In genomic region chr12:121241203-121241970, GRCh38 we compare ENCODE assay signal across 11 cellular contexts. TPM values are rescaled to one million over a fixed set of nuclear protein-coding genes. Genes with fewer than 3 reads are reported as not detected.
DNase-seq lines count a peak whose midpoint lies in the region; ATAC-seq, FAIRE-seq and TF ChIP-seq lines count a peak whose summit lies in the region.
"Had no signal": no experiment of that assay in that cellular context is flagged by ENCODE, and none has a peak within 500 bp of the region (broad histone marks: within the 10 kb centered on the region; RNA-seq: fewer than 3 reads in every experiment).

No MANE protein-coding gene starts in this region.

- H3K27ac Mint-ChIP-seq in H9, result peak overlapping the region in 2 of 3 experiments; percentile 4 to 91; a peak in 2 of 7 replicates
- peak overlapping the region; percentile 90 for H3K27ac Mint-ChIP-seq in neural progenitor cell

- no TSS peak for BruUV-seq in K562 (replicated peaks; lab: Mats Ljungman, UMichigan)

- H3K9me3 ChIP-seq in H9 (ENCODE audit: control insufficient read depth, low read depth, low read length) (no peaks in the 10 kb centered on the region), K562 (replicated peaks; ENCODE audit: control insufficient read depth, insufficient read depth, low read depth, low read length) (no peaks in the 10 kb centered on the region), neural progenitor cell (ENCODE audit: low read depth) (no peaks in the 10 kb centered on the region)
- H3K9me3 ChIP-seq: pancreas had no signal

- H3K4me1 ChIP-seq in H9 (ENCODE audit: insufficient read depth, low read length) (peaks cover 3% of the 10 kb centered on the region; the same call in 1 of the 2 replicates), K562 (replicated peaks in 1 of 2; ENCODE audit: control insufficient read depth in 2 of 2, insufficient read depth in 2 of 2, low read length in 2 of 2) (peaks cover 0 to 14% of the 10 kb centered on the region in 2 experiments; a peak in 3 of 5 replicates), neural progenitor cell (peaks cover 32% of the 10 kb centered on the region), foreskin keratinocyte (no peaks in the 10 kb centered on the region)

- H2BK20ac ChIP-seq in H9 (ENCODE audit: low read depth, low read length, poor library complexity, severe bottlenecking), result no peak overlapping the region

- DNase-seq in AG08395 (ENCODE audit: low spot score) (peak; percentile 40), H9 (no peak), K562 (ENCODE audit: extremely low read depth in 1 of 4, low spot score in 3 of 4) (no peak), neural progenitor cell (ENCODE audit: low spot score) (no peak), HTR-8/SVneo (ENCODE audit: insufficient read length, low spot score) (no peak), COLO829 (ENCODE audit: low spot score) (no peak), foreskin keratinocyte (no peak), KG1 (lab: John Stamatoyannopoulos, UW) (no peak)
- DNase-seq: foreskin melanocyte, NCI-H1436 had no signal

- no peak overlapping the region for H2BK120ac ChIP-seq in H9 (ENCODE audit: low read depth, low read length, poor library complexity, severe bottlenecking)

- H3K9me3 Mint-ChIP-seq in H9 (no peaks in the 10 kb centered on the region), neural progenitor cell (no peaks in the 10 kb centered on the region)

- no peaks in the 10 kb centered on the region for H3K27me3 ChIP-seq in H9 (ENCODE audit: insufficient read depth, low read length)
- H3K27me3 ChIP-seq in K562 (ENCODE audit: control insufficient read depth in 2 of 2, insufficient read depth in 2 of 2, low read length in 2 of 2), result no peaks in the 10 kb centered on the region
- no peaks in the 10 kb centered on the region for H3K27me3 ChIP-seq in neural progenitor cell
- no peaks in the 10 kb centered on the region for H3K27me3 ChIP-seq in foreskin keratinocyte
- H3K27me3 ChIP-seq: pancreas had no signal

- no peak overlapping the region for H3K23ac ChIP-seq in H9 (ENCODE audit: insufficient read length, low read depth, low read length)

- no peaks in the 10 kb centered on the region for H3K79me1 ChIP-seq in H9 (ENCODE audit: insufficient read depth, low read depth, low read length, poor library complexity, severe bottlenecking)

- FAIRE-seq in K562 (lab: Jason Lieb, UNC) (no peak), HTR-8/SVneo (lab: Jason Lieb, UNC) (no peak)
- FAIRE-seq: pancreas had no signal

- H3K27ac ChIP-seq in H9 (ENCODE audit: insufficient read length, low read depth, low read length) (no peak overlapping the region), K562 (ENCODE audit: extremely low read depth, low read depth, low read length) (no peak overlapping the region), neural progenitor cell (no peak overlapping the region), foreskin keratinocyte (no peak overlapping the region)

- H4K5ac ChIP-seq in H9 (ENCODE audit: insufficient read length, low read depth, low read length), result no peak overlapping the region

- H3F3A ChIP-seq in neural progenitor cell (ENCODE audit: low read depth), result peaks cover 26% of the 10 kb centered on the region

- H2AK5ac ChIP-seq in H9 (ENCODE audit: insufficient read length, low read length), result no peak overlapping the region

- no peak for ATAC-seq in K562
- ATAC-seq in foreskin keratinocyte, result no peak

- intact Hi-C loops in K562 (cut with micrococcal nuclease), result no loop called here

- POLR2A ChIA-PET in K562 (lab: Yijun Ruan, JAX), result interaction anchor here (0.6 kb wide), 1 partner anchor 45 kb away, joined by 3 read pairs; no protein-coding TSS in a partner anchor

- TF ChIP-seq CTCF in H9 (conservative IDR thresholded peaks at IDR 0.05), result no peak
- no peak for TF ChIP-seq CTCF in K562 (IDR thresholded peaks at IDR 0.05 in 2 of 3, conservative IDR thresholded peaks at IDR 0.05 in 1 of 3; ENCODE audit: insufficient read depth in 2 of 3, low read depth in 1 of 3, low read length in 3 of 3)
- TF ChIP-seq CTCF in neural progenitor cell (IDR thresholded peaks at IDR 0.05), result no peak
- TF ChIP-seq CTCF in foreskin keratinocyte (conservative IDR thresholded peaks at IDR 0.05), result no peak

- no peak overlapping the region for H3K4ac ChIP-seq in H9 (ENCODE audit: low read depth, low read length)

- no peak overlapping the region for H2BK12ac ChIP-seq in H9 (ENCODE audit: insufficient read length, low read depth, low read length)

- H3K9me1 ChIP-seq in K562 (ENCODE audit: control insufficient read depth, insufficient read depth, low read length), result no peaks in the 10 kb centered on the region

- H3K4me2 ChIP-seq in H9 (ENCODE audit: insufficient read depth, insufficient read length, low read length) (no peak overlapping the region), K562 (ENCODE audit: insufficient read depth, low read length) (no peak overlapping the region), neural progenitor cell (peak overlapping the region; percentile 10)

- no peak overlapping the region for H3K9ac ChIP-seq in H9 (ENCODE audit: extremely low read depth, insufficient read length, low read length)
- no peak overlapping the region for H3K9ac ChIP-seq in K562 (ENCODE audit: insufficient read depth in 1 of 2, low read depth in 2 of 2, low read length in 2 of 2)
- H3K9ac ChIP-seq in neural progenitor cell, result no peak overlapping the region

- H4K8ac ChIP-seq in H9 (replicated peaks; ENCODE audit: insufficient read length, low read depth, low read length), result no peak overlapping the region

- H3K14ac ChIP-seq in H9 (ENCODE audit: insufficient read depth, low read length), result no peak overlapping the region

- H3K27me3 Mint-ChIP-seq in H9 (ENCODE audit: low read depth) (no peaks in the 10 kb centered on the region), neural progenitor cell (ENCODE audit: insufficient read depth, low read depth) (peaks cover 2% of the 10 kb centered on the region)

- H3K4me1 Mint-ChIP-seq in H9, result peaks cover 25 to 35% of the 10 kb centered on the region in 2 experiments
- peaks cover 23% of the 10 kb centered on the region for H3K4me1 Mint-ChIP-seq in neural progenitor cell

- TF ChIP-seq EP300 in K562 (IDR thresholded peaks at IDR 0.05; ENCODE audit: low read length), result no peak

- H3K4me3 ChIP-seq in K562, result no peak overlapping the region
- no peak overlapping the region for H3K4me3 ChIP-seq in neural progenitor cell

- peaks cover 41% of the 10 kb centered on the region; the same call in 2 of the 3 replicates for H3K36me3 ChIP-seq in K562 (ENCODE audit: control insufficient read depth, insufficient read depth, low read length)
- H3K36me3 ChIP-seq in neural progenitor cell, result no peaks in the 10 kb centered on the region
- H3K36me3 ChIP-seq: pancreas had no signal

- no peak overlapping the region for H2AFZ ChIP-seq in H9 (ENCODE audit: low read length)
- H2AFZ ChIP-seq in K562 (ENCODE audit: low read depth, low read length), result no peak overlapping the region
- H2AFZ ChIP-seq in neural progenitor cell (replicated peaks), result no peak overlapping the region

- CTCF ChIA-PET in K562 (lab: Yijun Ruan, JAX; ENCODE audit: low intra/inter-chr PET ratio), result no interaction called here

- TF ChIP-seq POLR2A in K562 (conservative IDR thresholded peaks at IDR 0.05), result no peak

- no peaks in the 10 kb centered on the region for H4K20me1 ChIP-seq in H9 (ENCODE audit: control insufficient read depth, insufficient read depth, insufficient read length)
- H4K20me1 ChIP-seq in K562 (replicated peaks; ENCODE audit: control insufficient read depth, insufficient read depth, low read length), result peaks cover 5% of the 10 kb centered on the region; the same call in 1 of the 2 replicates
- H4K20me1 ChIP-seq in neural progenitor cell (ENCODE audit: low read depth), result no peaks in the 10 kb centered on the region

- peaks cover 14 to 24% (median 21%) of the 10 kb centered on the region in 3 experiments; a peak in 6 of 7 replicates for H3K36me3 Mint-ChIP-seq in H9 (ENCODE audit: insufficient read depth in 1 of 3, low read depth in 3 of 3)
- H3K36me3 Mint-ChIP-seq in neural progenitor cell, result peaks cover 19% of the 10 kb centered on the region

- H2BK15ac ChIP-seq in H9 (ENCODE audit: low read depth, low read length), result no peak overlapping the region

- H4K91ac ChIP-seq in H9 (ENCODE audit: insufficient read length, low read depth, low read length), result no peak overlapping the region

- H3K56ac ChIP-seq in H9 (ENCODE audit: insufficient read length, low read depth, low read length), result no peak overlapping the region

- H3K18ac ChIP-seq in H9 (ENCODE audit: insufficient read length, low read depth, low read length), result no peak overlapping the region

- in situ Hi-C loops in K562 (cut with MboI), result no loop called here

- TF ChIP-seq RAD21 in K562 (CRISPR knock-in tag; conservative IDR thresholded peaks at IDR 0.05 in 1 of 2, IDR thresholded peaks at IDR 0.05 in 1 of 2), result no peak

- H3T11ph ChIP-seq in H9 (ENCODE audit: low read length), result no peak overlapping the region

- H3K23me2 ChIP-seq in H9 (ENCODE audit: insufficient read length, low read depth, low read length, poor library complexity, severe bottlenecking), result no peaks in the 10 kb centered on the region

- H3K4me3 Mint-ChIP-seq in H9, result no peak overlapping the region
- no peak overlapping the region for H3K4me3 Mint-ChIP-seq in neural progenitor cell

- H3K79me2 ChIP-seq in H9 (ENCODE audit: insufficient read depth, low read length) (no peaks in the 10 kb centered on the region), K562 (ENCODE audit: control insufficient read depth, insufficient read depth, low read length) (no peaks in the 10 kb centered on the region), neural progenitor cell (ENCODE audit: low read depth) (no peaks in the 10 kb centered on the region)

- peak overlapping the region; percentile 26 for H2BK5ac ChIP-seq in H9 (ENCODE audit: insufficient read length, low read length)

- no CpG with 5 or more reads among the region's 15 CpGs for WGBS in H9 (ENCODE audit: extremely low coverage, insufficient read length, low lambda C conversion rate)
- WGBS in K562 (ENCODE audit: insufficient coverage, low coverage, missing lambda C conversion rate), result 76% methylated on average over 12 of the region's 15 CpGs

RNA-seq across cellular contexts. Expression of gene P2RX4, which starts 31.5 kb away (rescaled TPM):
- total RNA-seq in H9 (2021) (7.9 and 8.1 TPM in 2 replicates), K562 (2014; rRNA removed) (14.3 and 18.9 TPM in 2 replicates), K562 (2014; rRNA removed; fragmentation: Illumina TruSeq; extraction: Trizol) (7.8 and 9.6 TPM in 2 replicates), K562 (2015; rRNA removed; fragmentation: Illumina TruSeq; extraction: Trizol) (8.3 and 10.5 TPM in 2 replicates), K562 (2021) (12.8 and 14.2 TPM in 2 replicates), neural progenitor cell (ENCODE audit: low replicate concordance) (10.3 and 30.7 TPM in 2 replicates), foreskin keratinocyte (6.8 and 8.4 TPM in 2 replicates)
- 40.9 and 60.5 TPM in 2 replicates for total RNA-seq in K562 (2011; cell fraction: chromatin; rRNA removed; ENCODE audit: low replicate concordance)
- 47.8 and 47.9 TPM in 2 replicates for total RNA-seq in K562 (2011; cell fraction: nucleolus; rRNA removed)
- total RNA-seq in K562 (2011; cell fraction: nucleoplasm; rRNA removed), result 55.4 and 61.5 TPM in 2 replicates
- polyA plus RNA-seq in K562 (2011; rRNA removed) (15.4 and 20.8 TPM in 2 replicates), K562 (2014; fragmentation: Illumina TruSeq; extraction: Trizol) (11.7 and 13.0 TPM in 2 replicates), K562 (2014; fragmentation: Nextera tagmentation; extraction: Ambion mirVana) (1 to 10 TPM; 6.6 to 10.0 TPM), K562 (2014; rRNA removed) (21.5 and 23.4 TPM in 2 replicates), foreskin keratinocyte (6.9 and 8.7 TPM in 2 replicates)
- polyA plus RNA-seq in K562 (2011; cell fraction: cytosol; rRNA removed), result 21.4 and 26.2 TPM in 2 replicates
- polyA plus RNA-seq in K562 (2011; cell fraction: nucleus; rRNA removed), result 26.6 and 29.1 TPM in 2 replicates
- polyA plus RNA-seq in K562 (2012), result 12.8 and 57.1 TPM in 2 replicates
- 14.9 and 19.2 TPM in 2 replicates for polyA minus RNA-seq in K562 (2011; rRNA and poly(A)+ RNA removed)
- polyA minus RNA-seq in K562 (2011; cell fraction: cytosol; rRNA and poly(A)+ RNA removed), result 5.3 and 9.4 TPM in 2 replicates
- polyA minus RNA-seq in K562 (2011; cell fraction: nucleus; rRNA and poly(A)+ RNA removed), result 10.4 and 14.0 TPM in 2 replicates

RNA-seq across cellular contexts. Expression of gene CAMKK2, which starts 55.1 kb away (rescaled TPM):
- total RNA-seq in H9 (2021), result 22.4 and 24.7 TPM in 2 replicates
- 43.2 and 68.9 TPM in 2 replicates for total RNA-seq in K562 (2011; cell fraction: chromatin; rRNA removed; ENCODE audit: low replicate concordance)
- total RNA-seq in K562 (2011; cell fraction: nucleolus; rRNA removed), result 40.5 and 41.3 TPM in 2 replicates
- 39.2 and 39.8 TPM in 2 replicates for total RNA-seq in K562 (2011; cell fraction: nucleoplasm; rRNA removed)
- total RNA-seq in K562 (2014; rRNA removed), result 18.8 and 21.1 TPM in 2 replicates
- 12.6 and 12.7 TPM in 2 replicates for total RNA-seq in K562 (2014; rRNA removed; fragmentation: Illumina TruSeq; extraction: Trizol)
- total RNA-seq in K562 (2015; rRNA removed; fragmentation: Illumina TruSeq; extraction: Trizol), result 10.5 and 10.8 TPM in 2 replicates
- total RNA-seq in K562 (2021), result 30.8 and 32.0 TPM in 2 replicates
- polyA plus RNA-seq in K562 (2011; rRNA removed), result 18.2 and 20.5 TPM in 2 replicates
- polyA plus RNA-seq in K562 (2011; cell fraction: cytosol; rRNA removed), result 19.2 and 26.4 TPM in 2 replicates
- 40.6 and 54.1 TPM in 2 replicates for polyA plus RNA-seq in K562 (2011; cell fraction: nucleus; rRNA removed)
- polyA plus RNA-seq in K562 (2012), result 15.5 and 22.2 TPM in 2 replicates
- 22.0 and 22.3 TPM in 2 replicates for polyA plus RNA-seq in K562 (2014; fragmentation: Illumina TruSeq; extraction: Trizol)
- polyA plus RNA-seq in K562 (2014; fragmentation: Nextera tagmentation; extraction: Ambion mirVana), result 1 to 10 TPM; 4.3 to 5.4 TPM
- polyA plus RNA-seq in K562 (2014; rRNA removed), result 20.1 and 21.1 TPM in 2 replicates
- polyA minus RNA-seq in K562 (2011; rRNA and poly(A)+ RNA removed), result 18.1 and 27.5 TPM in 2 replicates
- 18.8 and 19.5 TPM in 2 replicates for polyA minus RNA-seq in K562 (2011; cell fraction: cytosol; rRNA and poly(A)+ RNA removed)
- 25.4 and 26.8 TPM in 2 replicates for polyA minus RNA-seq in K562 (2011; cell fraction: nucleus; rRNA and poly(A)+ RNA removed)
- 21.0 and 31.1 TPM in 2 replicates for total RNA-seq in neural progenitor cell (ENCODE audit: low replicate concordance)
- total RNA-seq in foreskin keratinocyte, result 20.3 TPM in 2 replicates
- 12.0 and 12.6 TPM in 2 replicates for polyA plus RNA-seq in foreskin keratinocyte
